Comparison of ENCODE assay signal across 12 cellular contexts in genomic region chr1:167330601-167331293, GRCh38.
A peak's percentile ranks its signal among the peaks of the same experiment; 100 is the strongest.
DNase-seq lines count a peak whose midpoint lies in the region; ATAC-seq and TF ChIP-seq lines count a peak whose summit lies in the region.
"Had no signal": no experiment of that assay in that cellular context is flagged by ENCODE, and none has a peak within 500 bp of the region (broad histone marks: within the 10 kb centered on the region; RNA-seq: fewer than 3 reads in every experiment).

No MANE protein-coding gene starts in this region.

- no peak for TF ChIP-seq CTCF in CD14-positive monocyte (IDR thresholded peaks at IDR 0.05)
- no peak for TF ChIP-seq CTCF in OCI-LY7 (conservative IDR thresholded peaks at IDR 0.05; ENCODE audit: low read length)

- CTCF ChIA-PET in OCI-LY7 (lab: Charles Lee; ENCODE audit: unreplicated experiment) = interaction anchor here (2.5 kb wide), 1 partner anchor 60 kb away, joined by 8 read pairs; no protein-coding TSS in a partner anchor

- H3K79me2 ChIP-seq in OCI-LY7 (ENCODE audit: insufficient read depth, low read depth, low read length) = peaks cover 67% of the 10 kb centered on the region

- peak overlapping the region; percentile 99 for H3K27ac ChIP-seq in OCI-LY7 (ENCODE audit: low read depth, low read length, poor library complexity, severe bottlenecking)
- H3K27ac ChIP-seq: SK-N-MC had no signal

- peaks cover 3 to 7% of the 10 kb centered on the region in 2 donors for H3K36me3 Mint-ChIP-seq in CD14-positive monocyte

- POLR2A ChIA-PET in OCI-LY7 (lab: Charles Lee) = interaction anchor here (0.7 to 4.2 kb wide), 9 partner anchors 9 to 201 kb away, joined by 3 to 19 read pairs (median 3); no protein-coding TSS in a partner anchor

- peak overlapping the region in 1 of 2 donors; percentile 56 for H3K4me3 Mint-ChIP-seq in CD14-positive monocyte
- H3K4me3 Mint-ChIP-seq: nephron had no signal

- BruUV-seq in OCI-LY7 (replicated peaks; lab: Mats Ljungman, UMichigan) = no TSS peak

- intact Hi-C loops in CD14-positive monocyte (cut with micrococcal nuclease) (no loop called here), OCI-LY7 (cut with micrococcal nuclease; ENCODE audit: unreplicated experiment) (loop anchor here (1.0 to 5.0 kb wide), 4 partner anchors 27 to 607 kb away; partner anchors contain the start of genes DCAF6 and MPC2)

- H3K9me3 Mint-ChIP-seq in CD14-positive monocyte = peaks cover 0 to 3% (median 2%) of the 10 kb centered on the region in 7 donors

- ATAC-seq in GM18873 (IDR thresholded peaks at IDR 0.05; ENCODE audit: low FRiP score, unreplicated experiment) = peak; percentile 33
- peak; percentile 30 for ATAC-seq in HG02884 (IDR thresholded peaks at IDR 0.05; ENCODE audit: unreplicated experiment)

- no peaks in the 10 kb centered on the region for H4K20me1 ChIP-seq in OCI-LY7 (ENCODE audit: insufficient read depth, low read length)

- peaks cover 9% of the 10 kb centered on the region; the same call in 1 of the 2 replicates for H3K9me3 ChIP-seq in OCI-LY7 (ENCODE audit: low read length)

- peak overlapping the region; percentile 99 for H3K4me2 ChIP-seq in OCI-LY7 (ENCODE audit: low read length)

- H3K27ac Mint-ChIP-seq in CD14-positive monocyte = peak overlapping the region; percentile 28 to 86 (median 56)
- H3K27ac Mint-ChIP-seq: nephron had no signal

- peak overlapping the region; percentile 11; the same call in 1 of the 2 replicates for H2AFZ ChIP-seq in OCI-LY7 (ENCODE audit: low read length)

- peaks cover 38% of the 10 kb centered on the region for H3K36me3 ChIP-seq in OCI-LY7 (ENCODE audit: insufficient read depth, low read length)

- peaks cover 56% of the 10 kb centered on the region for H3K4me1 ChIP-seq in OCI-LY7 (ENCODE audit: insufficient read depth, low read length, poor library complexity, severe bottlenecking)

- H3K9me2 ChIP-seq in OCI-LY7 (ENCODE audit: insufficient read depth, low read length) = no peaks in the 10 kb centered on the region

- DNase-seq in CD14-positive monocyte (ENCODE audit: low spot score) (no peak), OCI-LY7 (ENCODE audit: low spot score) (peak; percentile 73), NCI-H82 treated with DMSO at 0.1 percent for 48 hours (lab: John Stamatoyannopoulos, UW; ENCODE audit: unreplicated experiment) (no peak), SKM-1 treated with dmso at 0.1 percent for 144 hours (lab: John Stamatoyannopoulos, UW; ENCODE audit: unreplicated experiment) (no peak), RKO (ENCODE audit: low spot score) (no peak)
- DNase-seq in central memory CD4-positive, alpha-beta T cell = no peak
- DNase-seq: NCI-H2227 treated with DMSO at 0.1 percent for 48 hours, substantia nigra had no signal

- H3K27me3 Mint-ChIP-seq in CD14-positive monocyte (ENCODE audit: low read depth in 3 of 3) = no peaks in the 10 kb centered on the region

- H3K4me1 Mint-ChIP-seq in CD14-positive monocyte = peaks cover 59% of the 10 kb centered on the region

- peak overlapping the region; percentile 79 for H3K4me3 ChIP-seq in OCI-LY7 (ENCODE audit: low read depth, low read length, poor library complexity, severe bottlenecking)
- H3K4me3 ChIP-seq: SK-N-MC had no signal
